In genomic region chr16:71645450-71645849, GRCh38 we compare ENCODE assay signal across 1 cellular context.
TF ChIP-seq lines count a peak whose summit lies in the region.

No MANE protein-coding gene starts in this region.

TF ChIP-seq in H1, 55 proteins besides CTCF, POLR2A, EP300 and RAD21 (continued from another document):
- TF ChIP-seq BRCA1 (IDR thresholded peaks at IDR 0.05; ENCODE audit: low read depth, low read length), result no peak
